ENCODE assay signal across 22 cellular contexts in genomic region chr21:41635874-41636273, GRCh38.
"Had no signal": no experiment of that assay in that cellular context is flagged by ENCODE, and none has a peak within 500 bp of the region (broad histone marks: within the 10 kb centered on the region; RNA-seq: fewer than 3 reads in every experiment).

No MANE protein-coding gene starts in this region.

- H2AFZ ChIP-seq: hepatocyte, neural progenitor cell had no signal

- H3K79me2 ChIP-seq: hepatocyte had no signal

- H3K4me3 ChIP-seq: esophagus squamous epithelium, hepatocyte, left ventricle myocardium inferior, lower lobe of right lung, neural progenitor cell, pancreas had no signal

- H3K4me3 Mint-ChIP-seq: dendritic cell treated with granulocyte-macrophage colony-stimulating factor and Interleukin-4, amounts not matched to agents 40 ng/mL and 50 ng/mL, for 4 days; effector memory CD8-positive, alpha-beta T cell; natural killer cell treated with Interleukin-12 subunit alpha and Interleukin-12 subunit beta and Interleukin-15 and Interleukin-18, amount 100 ng/mL, for 72 hours; neural progenitor cell had no signal

- FAIRE-seq: kidney, pancreas, small intestine had no signal

- H3K9me3 ChIP-seq: esophagus squamous epithelium, pancreas had no signal

- H3K4me1 ChIP-seq: lower lobe of right lung, neural progenitor cell, pancreas had no signal

- H3K4me2 ChIP-seq: hepatocyte, neural progenitor cell had no signal

- H3K36me3 Mint-ChIP-seq: natural killer cell treated with Interleukin-12 subunit alpha and Interleukin-12 subunit beta and Interleukin-15 and Interleukin-18, amount 100 ng/mL, for 72 hours had no signal

- H3K27ac ChIP-seq: left ventricle myocardium inferior, lower lobe of right lung, neural progenitor cell, pancreas had no signal

- H3K9ac ChIP-seq: neural progenitor cell had no signal

- DNase-seq: effector memory CD8-positive, alpha-beta T cell; esophagus squamous epithelium; foreskin fibroblast; head of caudate nucleus; kidney; left cardiac atrium; left ventricle myocardium inferior; lower lobe of right lung; mesenchymal stem cell; midbrain; nucleus accumbens; pancreas; right cardiac atrium; small intestine; stimulated activated CD4-positive, alpha-beta T cell treated with anti-CD3 and anti-CD28 coated beads, Interleukin-12 subunit alpha, Interleukin-12 subunit beta, amount 100 ng/mL, for 4 hours; stimulated activated naive CD4-positive, alpha-beta T cell treated with Interleukin-2 at 50 U/mL for 16 hours; trophoblast cell had no signal

- H3K36me3 ChIP-seq: esophagus squamous epithelium, left ventricle myocardium inferior, lower lobe of right lung, neural progenitor cell, pancreas had no signal

- H3K27ac Mint-ChIP-seq: dendritic cell treated with granulocyte-macrophage colony-stimulating factor and Interleukin-4, amounts not matched to agents 40 ng/mL and 50 ng/mL, for 4 days; effector memory CD8-positive, alpha-beta T cell; natural killer cell treated with Interleukin-12 subunit alpha and Interleukin-12 subunit beta and Interleukin-15 and Interleukin-18, amount 100 ng/mL, for 72 hours; neural progenitor cell; progenitor cell of endocrine pancreas had no signal

- H3K27me3 ChIP-seq: esophagus squamous epithelium, hepatocyte, neural progenitor cell, pancreas had no signal

- ATAC-seq: effector memory CD8-positive, alpha-beta T cell; left cardiac atrium; lower lobe of right lung; natural killer cell treated with Interleukin-12 subunit alpha and Interleukin-12 subunit beta and Interleukin-15 and Interleukin-18, amount 100 ng/mL, for 72 hours; pancreas; right cardiac atrium had no signal

- H3K9me3 Mint-ChIP-seq: dendritic cell treated with granulocyte-macrophage colony-stimulating factor and Interleukin-4, amounts not matched to agents 40 ng/mL and 50 ng/mL, for 4 days; effector memory CD8-positive, alpha-beta T cell; natural killer cell treated with Interleukin-12 subunit alpha and Interleukin-12 subunit beta and Interleukin-15 and Interleukin-18, amount 100 ng/mL, for 72 hours had no signal
